In the genomic region with DNA sequence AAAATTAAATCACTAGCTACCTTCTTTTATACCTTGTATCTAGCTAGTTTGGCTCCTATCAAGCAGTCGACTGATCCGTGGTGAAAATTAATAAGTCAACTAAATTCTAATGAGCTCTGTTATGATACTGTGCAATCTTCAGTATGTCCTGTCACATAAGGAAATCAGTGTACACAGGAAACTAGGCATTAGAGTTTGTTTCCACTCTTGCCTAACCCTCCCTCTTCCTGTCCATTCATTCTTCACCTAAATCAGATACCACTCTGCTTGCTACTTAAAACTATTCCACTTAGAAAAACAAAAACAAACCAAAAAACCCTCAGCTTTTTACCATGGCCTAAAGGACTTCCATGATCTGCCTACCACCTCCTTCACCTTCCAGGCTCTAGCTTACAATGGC, we compare ENCODE assay signal across 16 cellular contexts. TPM values are rescaled to one million over a fixed set of nuclear protein-coding genes. Genes with fewer than 3 reads are reported as not detected.
DNase-seq lines count a peak whose midpoint lies in the region; FAIRE-seq and TF ChIP-seq lines count a peak whose summit lies in the region.
"Had no signal": no experiment of that assay in that cellular context is flagged by ENCODE, and none has a peak within 500 bp of the region (broad histone marks: within the 10 kb centered on the region; RNA-seq: fewer than 3 reads in every experiment).

No MANE protein-coding gene starts in this region.

- H3K4me3 Mint-ChIP-seq in activated CD4-positive, alpha-beta memory T cell treated with anti-CD3 and anti-CD28 coated beads, Interleukin-2, amount 10 ng/mL, durations not matched to agents 7 days and 5 days: no peak overlapping the region
- H3K4me3 Mint-ChIP-seq in activated CD4-positive, alpha-beta memory T cell treated with anti-CD3 and anti-CD28 coated beads for 36 hours: no peak overlapping the region
- H3K4me3 Mint-ChIP-seq in endothelial cell (ENCODE audit: unreplicated experiment): peak overlapping the region; percentile 73
- H3K4me3 Mint-ChIP-seq: CD14-positive monocyte had no signal

- no peaks in the 10 kb centered on the region for H3K4me1 ChIP-seq in mammary epithelial cell (ENCODE audit: insufficient read depth, low read length)

- WGBS in mammary epithelial cell (ENCODE audit: low coverage, missing lambda C conversion rate): 96% methylated on average over 2 of the region's 2 CpGs

- H3K36me3 Mint-ChIP-seq in activated CD4-positive, alpha-beta memory T cell treated with anti-CD3 and anti-CD28 coated beads, Interleukin-2, amount 10 ng/mL, durations not matched to agents 7 days and 5 days (ENCODE audit: low read depth): peaks cover 78% of the 10 kb centered on the region
- peaks cover 60% of the 10 kb centered on the region for H3K36me3 Mint-ChIP-seq in activated CD4-positive, alpha-beta memory T cell treated with anti-CD3 and anti-CD28 coated beads for 36 hours
- H3K36me3 Mint-ChIP-seq in endothelial cell (ENCODE audit: low read depth, unreplicated experiment): peaks cover 6% of the 10 kb centered on the region

- H3K4me2 ChIP-seq in mammary epithelial cell (ENCODE audit: insufficient read depth, low read depth, low read length): no peak overlapping the region

- H3K27ac Mint-ChIP-seq in activated CD4-positive, alpha-beta memory T cell treated with anti-CD3 and anti-CD28 coated beads, Interleukin-2, amount 10 ng/mL, durations not matched to agents 7 days and 5 days: peak overlapping the region; percentile 55
- no peak overlapping the region for H3K27ac Mint-ChIP-seq in activated CD4-positive, alpha-beta memory T cell treated with anti-CD3 and anti-CD28 coated beads for 36 hours
- H3K27ac Mint-ChIP-seq in endothelial cell (ENCODE audit: unreplicated experiment): peak overlapping the region; percentile 95

- BruUV-seq in mammary epithelial cell (replicated peaks; lab: Mats Ljungman, UMichigan): no TSS peak

- in situ Hi-C loops in mammary epithelial cell (cut with MboI; ENCODE audit: low sequenced_read_pairs in 2 of 2): no loop called here
- in situ Hi-C loops in GM13977 (cut with MboI; ENCODE audit: low pct_unique_long_range_greater_than_20kb, low sequenced_read_pairs, unreplicated experiment): no loop called here

- no peak for DNase-seq in activated CD4-positive, alpha-beta memory T cell treated with anti-CD3 and anti-CD28 coated beads, Interleukin-2, amount 10 ng/mL, durations not matched to agents 7 days and 5 days
- no peak for DNase-seq in activated CD4-positive, alpha-beta memory T cell treated with anti-CD3 and anti-CD28 coated beads for 36 hours
- peak; percentile 21 to 51 for DNase-seq in AML-193 (lab: John Stamatoyannopoulos, UW)
- no peak for DNase-seq in H54 (ENCODE audit: insufficient read length, low spot score)
- no peak for DNase-seq in endothelial cell (ENCODE audit: low spot score)
- DNase-seq in MG63: no peak
- DNase-seq in mammary epithelial cell: no peak
- DNase-seq in GM13977 (ENCODE audit: low spot score): no peak
- DNase-seq: DMS79, GOT3, KBM-7, NCI-H1092, NCI-H69, PC-3 had no signal

- peak; percentile 89 for FAIRE-seq in H54 (lab: Jason Lieb, UNC)

- intact Hi-C loops in activated CD4-positive, alpha-beta memory T cell treated with anti-CD3 and anti-CD28 coated beads for 36 hours (cut with micrococcal nuclease): no loop called here
- intact Hi-C loops in mammary epithelial cell (cut with micrococcal nuclease): no loop called here

- TF ChIP-seq POLR2A in H54 (IDR thresholded peaks at IDR 0.05; ENCODE audit: low read depth, low read length): no peak

- H4K20me1 ChIP-seq in mammary epithelial cell (ENCODE audit: insufficient read depth, low read length): no peaks in the 10 kb centered on the region

- H3K27me3 Mint-ChIP-seq in activated CD4-positive, alpha-beta memory T cell treated with anti-CD3 and anti-CD28 coated beads, Interleukin-2, amount 10 ng/mL, durations not matched to agents 7 days and 5 days: no peaks in the 10 kb centered on the region
- no peaks in the 10 kb centered on the region for H3K27me3 Mint-ChIP-seq in activated CD4-positive, alpha-beta memory T cell treated with anti-CD3 and anti-CD28 coated beads for 36 hours
- H3K27me3 Mint-ChIP-seq in endothelial cell (ENCODE audit: unreplicated experiment): peaks cover 1% of the 10 kb centered on the region

- H3K27me3 ChIP-seq in MG63 (no peaks in the 10 kb centered on the region), mammary epithelial cell (ENCODE audit: insufficient read depth, low read length) (no peaks in the 10 kb centered on the region)

- no peak overlapping the region for H3K27ac ChIP-seq in mammary epithelial cell (ENCODE audit: insufficient read depth, low read depth, low read length)

- no peak overlapping the region for H3K4me3 ChIP-seq in MG63
- no peak overlapping the region for H3K4me3 ChIP-seq in mammary epithelial cell (replicated peaks in 1 of 3; ENCODE audit: insufficient read depth in 1 of 3, low read depth in 2 of 3, low read length in 3 of 3)

- H3K79me2 ChIP-seq in mammary epithelial cell (ENCODE audit: insufficient read depth, low read length): peaks cover 4% of the 10 kb centered on the region

- H3K36me3 ChIP-seq in MG63 (peaks cover 81% of the 10 kb centered on the region), mammary epithelial cell (ENCODE audit: insufficient read depth, low read length) (peaks cover 45% of the 10 kb centered on the region)

- dilution Hi-C loops in mammary epithelial cell (cut with HindIII; ENCODE audit: low sequenced_read_pairs): no loop called here

- H3K9ac ChIP-seq in mammary epithelial cell (ENCODE audit: insufficient read depth, low read length): no peak overlapping the region

- no peaks in the 10 kb centered on the region for H3K9me3 Mint-ChIP-seq in activated CD4-positive, alpha-beta memory T cell treated with anti-CD3 and anti-CD28 coated beads, Interleukin-2, amount 10 ng/mL, durations not matched to agents 7 days and 5 days
- H3K9me3 Mint-ChIP-seq in activated CD4-positive, alpha-beta memory T cell treated with anti-CD3 and anti-CD28 coated beads for 36 hours: no peaks in the 10 kb centered on the region
- H3K9me3 Mint-ChIP-seq in endothelial cell (ENCODE audit: unreplicated experiment): no peaks in the 10 kb centered on the region
- H3K9me3 Mint-ChIP-seq: CD14-positive monocyte had no signal

- H3K9me3 ChIP-seq in MG63 (no peaks in the 10 kb centered on the region), mammary epithelial cell (replicated peaks; ENCODE audit: insufficient read depth, low read length) (no peaks in the 10 kb centered on the region)

- CTCF ChIA-PET in activated CD4-positive, alpha-beta memory T cell treated with anti-CD3 and anti-CD28 coated beads, Interleukin-2, amount 10 ng/mL, durations not matched to agents 7 days and 5 days (lab: Charles Lee): interaction anchor here (1.3 to 1.6 kb wide), 3 partner anchors 9 to 183 kb away, joined by 4 to 7 read pairs (median 6); partner anchors contain the start of gene RFC4
- CTCF ChIA-PET in activated CD4-positive, alpha-beta memory T cell treated with anti-CD3 and anti-CD28 coated beads for 36 hours (lab: Charles Lee): interaction anchor here (0.8 to 2.0 kb wide), 6 partner anchors 9 to 183 kb away, joined by 3 to 10 read pairs (median 4); no protein-coding TSS in a partner anchor
- CTCF ChIA-PET in mammary epithelial cell (lab: Charles Lee; ENCODE audit: low non-redundant PET): no interaction called here

- H2AFZ ChIP-seq in mammary epithelial cell (ENCODE audit: low read depth, low read length): no peak overlapping the region

- TF ChIP-seq CTCF in endothelial cell (IDR thresholded peaks at IDR 0.05; ENCODE audit: unreplicated experiment) (no peak), mammary epithelial cell (conservative IDR thresholded peaks at IDR 0.05 in 1 of 2, IDR thresholded peaks at IDR 0.05 in 1 of 2; ENCODE audit: extremely low read depth in 1 of 2, insufficient read depth in 1 of 2, low read depth in 1 of 2, low read length in 2 of 2) (no peak), GM13977 (IDR thresholded peaks at IDR 0.05; ENCODE audit: extremely low read depth, insufficient read depth, missing control alignments) (no peak)

- POLR2A ChIA-PET in activated CD4-positive, alpha-beta memory T cell treated with anti-CD3 and anti-CD28 coated beads, Interleukin-2, amount 10 ng/mL, durations not matched to agents 7 days and 5 days (lab: Charles Lee): interaction anchor here (0.6 to 5.2 kb wide), 7 partner anchors 9 to 229 kb away, joined by 3 to 125 read pairs (median 4); partner anchors contain the start of genes DNAJB11, EIF4A2 and RFC4
- POLR2A ChIA-PET in activated CD4-positive, alpha-beta memory T cell treated with anti-CD3 and anti-CD28 coated beads for 36 hours (lab: Charles Lee): interaction anchor here (1.4 to 2.2 kb wide), 3 partner anchors 10 to 14 kb away, joined by 4 to 11 read pairs (median 6); partner anchors contain the start of gene EIF4A2

- peaks cover 53% of the 10 kb centered on the region for H3K4me1 Mint-ChIP-seq in activated CD4-positive, alpha-beta memory T cell treated with anti-CD3 and anti-CD28 coated beads, Interleukin-2, amount 10 ng/mL, durations not matched to agents 7 days and 5 days
- peaks cover 20% of the 10 kb centered on the region for H3K4me1 Mint-ChIP-seq in activated CD4-positive, alpha-beta memory T cell treated with anti-CD3 and anti-CD28 coated beads for 36 hours (ENCODE audit: low read depth)
- peaks cover 13% of the 10 kb centered on the region for H3K4me1 Mint-ChIP-seq in endothelial cell (ENCODE audit: unreplicated experiment)

RNA-seq across cellular contexts. Expression of gene RFC4, which starts 8.0 kb away (rescaled TPM):
- total RNA-seq in activated CD4-positive, alpha-beta memory T cell treated with anti-CD3 and anti-CD28 coated beads, Interleukin-2, amount 10 ng/mL, durations not matched to agents 7 days and 5 days: 10 to 100 TPM; 85.5 to 89.3 TPM
- 100 to 1,000 TPM; 118 to 127 TPM for total RNA-seq in activated CD4-positive, alpha-beta memory T cell treated with anti-CD3 and anti-CD28 coated beads for 36 hours
- total RNA-seq in endothelial cell (ENCODE audit: unreplicated experiment): 30.2 TPM
- total RNA-seq in MG63 (2014; rRNA removed; shearing (Covaris generic); ENCODE audit: low replicate concordance): 51.6 and 65.3 TPM in 2 replicates
- total RNA-seq in mammary epithelial cell: 10 to 100 TPM; 12.3 to 27.5 TPM
- polyA plus RNA-seq in mammary epithelial cell: 23.3 TPM
- polyA minus RNA-seq in mammary epithelial cell: 25.0 TPM

RNA-seq across cellular contexts. Expression of gene EIF4A2, which starts 14.9 kb away (rescaled TPM):
- total RNA-seq in activated CD4-positive, alpha-beta memory T cell treated with anti-CD3 and anti-CD28 coated beads, Interleukin-2, amount 10 ng/mL, durations not matched to agents 7 days and 5 days: 100 to 1,000 TPM; 385 to 388 TPM
- total RNA-seq in activated CD4-positive, alpha-beta memory T cell treated with anti-CD3 and anti-CD28 coated beads for 36 hours: 100 to 1,000 TPM; 390 to 393 TPM
- total RNA-seq in endothelial cell (ENCODE audit: unreplicated experiment) (260 TPM), mammary epithelial cell (100 to 1,000 TPM; 291 to 441 TPM)
- total RNA-seq in MG63 (2014; rRNA removed; shearing (Covaris generic); ENCODE audit: low replicate concordance): 340 and 530 TPM in 2 replicates
- polyA plus RNA-seq in mammary epithelial cell: 161 TPM
- polyA minus RNA-seq in mammary epithelial cell: 86.0 TPM

RNA-seq across cellular contexts. Expression of gene ADIPOQ, which starts 44.3 kb away (rescaled TPM):
- total RNA-seq in activated CD4-positive, alpha-beta memory T cell treated with anti-CD3 and anti-CD28 coated beads, Interleukin-2, amount 10 ng/mL, durations not matched to agents 7 days and 5 days: not detected
- total RNA-seq in activated CD4-positive, alpha-beta memory T cell treated with anti-CD3 and anti-CD28 coated beads for 36 hours: not detected
- not detected for total RNA-seq in endothelial cell (ENCODE audit: unreplicated experiment)
- total RNA-seq in MG63 (2014; rRNA removed; shearing (Covaris generic); ENCODE audit: low replicate concordance): not detected in 2 replicates
- total RNA-seq in mammary epithelial cell: not detected
- not detected for polyA plus RNA-seq in mammary epithelial cell
- polyA minus RNA-seq in mammary epithelial cell: not detected
- total RNA-seq: M059J, PC-3 had no signal
- polyA plus RNA-seq: CD14-positive monocyte had no signal

Comparison
In these comparisons a context has a peak if more than half of its experiments do, and no peak if none do; other contexts are left out.
1. DNase-seq: peak in AML-193 (2 of 2); none in activated CD4-positive, alpha-beta memory T cell treated with anti-CD3 and anti-CD28 coated beads, Interleukin-2, amount 10 ng/mL, durations not matched to agents 7 days and 5 days (single experiment), activated CD4-positive, alpha-beta memory T cell treated with anti-CD3 and anti-CD28 coated beads for 36 hours (single experiment), H54 (single experiment), endothelial cell (single experiment), MG63 (single experiment), mammary epithelial cell (single experiment) and GM13977 (single experiment).